In the genomic region with DNA sequence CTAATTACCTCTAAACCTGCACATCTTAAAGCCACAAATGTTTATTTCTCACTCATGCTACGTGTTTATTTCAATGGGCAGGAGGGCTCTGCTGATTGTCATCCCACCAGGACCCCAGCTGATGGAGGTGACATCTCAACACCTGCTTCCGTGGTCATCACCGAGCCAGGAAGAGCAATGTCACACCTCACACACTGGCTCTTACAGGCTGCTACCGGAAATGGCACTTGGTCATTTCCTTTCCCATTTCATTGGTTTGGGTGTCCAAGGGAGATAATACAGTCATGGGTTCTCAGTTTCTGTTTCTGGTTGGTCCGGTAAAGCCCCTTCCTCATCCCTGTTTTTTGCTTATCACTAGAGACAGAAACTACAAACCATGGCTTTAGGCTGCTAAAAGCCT, we compare ENCODE assay signal across 9 cellular contexts. TPM values are rescaled to one million over a fixed set of nuclear protein-coding genes. Genes with fewer than 3 reads are reported as not detected.
DNase-seq lines count a peak whose midpoint lies in the region; ATAC-seq and TF ChIP-seq lines count a peak whose summit lies in the region.
"Had no signal": no experiment of that assay in that cellular context is flagged by ENCODE, and none has a peak within 500 bp of the region (broad histone marks: within the 10 kb centered on the region; RNA-seq: fewer than 3 reads in every experiment).

No MANE protein-coding gene starts in this region.

- H3K4me1 ChIP-seq in uterus, result peaks cover 0 to 11% of the 10 kb centered on the region in 2 donors

- no peak overlapping the region for H3K27ac Mint-ChIP-seq in activated CD4-positive, alpha-beta memory T cell treated with anti-CD3 and anti-CD28 coated beads for 36 hours
- peak overlapping the region; percentile 66 for H3K27ac Mint-ChIP-seq in stimulated activated effector memory CD8-positive, alpha-beta T cell treated with anti-CD3 and anti-CD28 coated beads, Interleukin-12 subunit alpha, Interleukin-12 subunit beta, amount 100 ng/mL, for 72 hours
- H3K27ac Mint-ChIP-seq in glutamatergic neuron (ENCODE audit: unreplicated experiment), result no peak overlapping the region

- CTCF ChIA-PET in activated CD4-positive, alpha-beta memory T cell treated with anti-CD3 and anti-CD28 coated beads for 36 hours (lab: Charles Lee), result interaction anchor here (0.5 to 8.4 kb wide), 31 partner anchors 9 to 741 kb away, joined by 3 to 157 read pairs (median 5); a partner anchor contains a TSS

- POLR2A ChIA-PET in activated CD4-positive, alpha-beta memory T cell treated with anti-CD3 and anti-CD28 coated beads for 36 hours (lab: Charles Lee), result interaction anchor here (1.0 kb wide), 1 partner anchor 39 kb away, joined by 5 read pairs; no protein-coding TSS in a partner anchor

- H3K4me1 Mint-ChIP-seq in activated CD4-positive, alpha-beta memory T cell treated with anti-CD3 and anti-CD28 coated beads for 36 hours (ENCODE audit: low read depth), result peaks cover 29% of the 10 kb centered on the region
- H3K4me1 Mint-ChIP-seq in stimulated activated effector memory CD8-positive, alpha-beta T cell treated with anti-CD3 and anti-CD28 coated beads, Interleukin-12 subunit alpha, Interleukin-12 subunit beta, amount 100 ng/mL, for 72 hours, result peaks cover 39% of the 10 kb centered on the region
- no peaks in the 10 kb centered on the region for H3K4me1 Mint-ChIP-seq in glutamatergic neuron (ENCODE audit: low read depth, unreplicated experiment)

- H3K4me3 Mint-ChIP-seq in activated CD4-positive, alpha-beta memory T cell treated with anti-CD3 and anti-CD28 coated beads for 36 hours, result no peak overlapping the region
- peak overlapping the region; percentile 4 for H3K4me3 Mint-ChIP-seq in stimulated activated effector memory CD8-positive, alpha-beta T cell treated with anti-CD3 and anti-CD28 coated beads, Interleukin-12 subunit alpha, Interleukin-12 subunit beta, amount 100 ng/mL, for 72 hours
- no peak overlapping the region for H3K4me3 Mint-ChIP-seq in glutamatergic neuron (ENCODE audit: unreplicated experiment)

- peaks cover 10% of the 10 kb centered on the region for H3K36me3 Mint-ChIP-seq in activated CD4-positive, alpha-beta memory T cell treated with anti-CD3 and anti-CD28 coated beads for 36 hours
- peaks cover 10% of the 10 kb centered on the region for H3K36me3 Mint-ChIP-seq in stimulated activated effector memory CD8-positive, alpha-beta T cell treated with anti-CD3 and anti-CD28 coated beads, Interleukin-12 subunit alpha, Interleukin-12 subunit beta, amount 100 ng/mL, for 72 hours
- peaks cover 6% of the 10 kb centered on the region for H3K36me3 Mint-ChIP-seq in glutamatergic neuron (ENCODE audit: unreplicated experiment)

- TF ChIP-seq POLR2A in uterus (IDR thresholded peaks at IDR 0.05), result no peak

- no peaks in the 10 kb centered on the region for H3K9me3 Mint-ChIP-seq in activated CD4-positive, alpha-beta memory T cell treated with anti-CD3 and anti-CD28 coated beads for 36 hours
- H3K9me3 Mint-ChIP-seq in stimulated activated effector memory CD8-positive, alpha-beta T cell treated with anti-CD3 and anti-CD28 coated beads, Interleukin-12 subunit alpha, Interleukin-12 subunit beta, amount 100 ng/mL, for 72 hours, result no peaks in the 10 kb centered on the region
- H3K9me3 Mint-ChIP-seq in glutamatergic neuron (ENCODE audit: unreplicated experiment), result no peaks in the 10 kb centered on the region

- intact Hi-C loops in activated CD4-positive, alpha-beta memory T cell treated with anti-CD3 and anti-CD28 coated beads for 36 hours (cut with micrococcal nuclease), result no loop called here
- intact Hi-C loops in uterus (cut with DNase I; ENCODE audit: low total_unique reads), result no loop called here

- DNase-seq in NCI-H1417 (lab: John Stamatoyannopoulos, UW) (peak in 2 of 3 experiments; percentile 44 to 77), NCI-H1417 treated with DMSO at 0.1 percent for 48 hours (lab: John Stamatoyannopoulos, UW) (no peak), uterus (no peak), glutamatergic neuron (no peak)
- peak; percentile 18 for DNase-seq in activated CD4-positive, alpha-beta memory T cell treated with anti-CD3 and anti-CD28 coated beads for 36 hours
- peak in 1 of 2 donors; percentile 66 for DNase-seq in stimulated activated effector memory CD8-positive, alpha-beta T cell treated with anti-CD3 and anti-CD28 coated beads, Interleukin-12 subunit alpha, Interleukin-12 subunit beta, amount 100 ng/mL, for 72 hours (ENCODE audit: low spot score in 2 of 2)

- H3K4me3 ChIP-seq in uterus, result no peak overlapping the region
- H3K4me3 ChIP-seq: cardiac muscle cell had no signal

- H3K27me3 Mint-ChIP-seq in activated CD4-positive, alpha-beta memory T cell treated with anti-CD3 and anti-CD28 coated beads for 36 hours, result no peaks in the 10 kb centered on the region
- no peaks in the 10 kb centered on the region for H3K27me3 Mint-ChIP-seq in glutamatergic neuron (ENCODE audit: unreplicated experiment)

- no peak for TF ChIP-seq CTCF in uterus (IDR thresholded peaks at IDR 0.05)
- no peak for TF ChIP-seq CTCF in glutamatergic neuron (IDR thresholded peaks at IDR 0.05; ENCODE audit: partially characterized antibody, unreplicated experiment)

- H3K27ac ChIP-seq in uterus, result no peak overlapping the region
- H3K27ac ChIP-seq: cardiac muscle cell had no signal

- ATAC-seq in HG02885 (IDR thresholded peaks at IDR 0.05; ENCODE audit: poor library complexity, unreplicated experiment), result peak; percentile 67
- ATAC-seq in stimulated activated effector memory CD8-positive, alpha-beta T cell treated with anti-CD3 and anti-CD28 coated beads, Interleukin-12 subunit alpha, Interleukin-12 subunit beta, amount 100 ng/mL, for 72 hours, result peak; percentile 65
- ATAC-seq in HG03469 (IDR thresholded peaks at IDR 0.05; ENCODE audit: unreplicated experiment), result no peak

- no peaks in the 10 kb centered on the region for H3K27me3 ChIP-seq in uterus
- H3K27me3 ChIP-seq: cardiac muscle cell had no signal

- H3K36me3 ChIP-seq in uterus, result no peaks in the 10 kb centered on the region
- H3K36me3 ChIP-seq: cardiac muscle cell had no signal

- no peaks in the 10 kb centered on the region for H3K9me3 ChIP-seq in uterus

RNA-seq across cellular contexts. Expression of a gene that starts 41.9 kb away (rescaled TPM):
- total RNA-seq in activated CD4-positive, alpha-beta memory T cell treated with anti-CD3 and anti-CD28 coated beads for 36 hours, result 10 to 100 TPM; 36.0 to 38.5 TPM
- total RNA-seq in uterus (100 to 1,000 TPM in 1 of 4 donors, 10 to 100 TPM in 3; 27.4 to 117 (median 54.2) TPM), glutamatergic neuron (ENCODE audit: unreplicated experiment) (101 TPM)

Comparison
In these comparisons a context has a peak if more than half of its experiments do, and no peak if none do; other contexts are left out.
1. DNase-seq: peak in NCI-H1417 (2 of 3) and activated CD4-positive, alpha-beta memory T cell treated with anti-CD3 and anti-CD28 coated beads for 36 hours (single experiment); none in NCI-H1417 treated with DMSO at 0.1 percent for 48 hours (single experiment), uterus (0 of 2) and glutamatergic neuron (single experiment).